In genomic region chr2:10452334-10452733, GRCh38 we compare ENCODE assay signal across 9 cellular contexts. TPM values are rescaled to one million over a fixed set of nuclear protein-coding genes. Genes with fewer than 3 reads are reported as not detected.
DNase-seq lines count a peak whose midpoint lies in the region; ATAC-seq and TF ChIP-seq lines count a peak whose summit lies in the region.
"Had no signal": no experiment of that assay in that cellular context is flagged by ENCODE, and none has a peak within 500 bp of the region (broad histone marks: within the 10 kb centered on the region; RNA-seq: fewer than 3 reads in every experiment).

No MANE protein-coding gene starts in this region.

- H3K27ac ChIP-seq in naive thymus-derived CD4-positive, alpha-beta T cell (ENCODE audit: low read depth, low read length), result no peak overlapping the region

- no peaks in the 10 kb centered on the region for H3K9me3 Mint-ChIP-seq in naive thymus-derived CD4-positive, alpha-beta T cell

- H3K27ac Mint-ChIP-seq in naive thymus-derived CD4-positive, alpha-beta T cell, result no peak overlapping the region

- ATAC-seq in mucosa of descending colon, result peak; percentile 50
- ATAC-seq in naive thymus-derived CD4-positive, alpha-beta T cell, result no peak
- no peak for ATAC-seq in sciatic nerve
- no peak for ATAC-seq in GM18502 (IDR thresholded peaks at IDR 0.05; ENCODE audit: poor library complexity, unreplicated experiment)

- H3K4me1 ChIP-seq in mucosa of descending colon (ENCODE audit: low read depth), result peaks cover 9% of the 10 kb centered on the region
- peaks cover 8 to 9% of the 10 kb centered on the region in 2 donors for H3K4me1 ChIP-seq in naive thymus-derived CD4-positive, alpha-beta T cell (ENCODE audit: control insufficient read depth in 2 of 2, insufficient read depth in 2 of 2, low read length in 2 of 2)

- in situ Hi-C loops in Caki2 (cut with HindIII; ENCODE audit: low pct_unique_long_range_greater_than_20kb, low sequenced_read_pairs) (loop anchor here (10.0 kb wide), 1 partner anchor 328 kb away; the partner anchor contains the start of gene RRM2), astrocyte of the spinal cord (cut with HindIII; ENCODE audit: low sequenced_read_pairs) (no loop called here)

- H3K27me3 ChIP-seq in naive thymus-derived CD4-positive, alpha-beta T cell (ENCODE audit: control insufficient read depth in 2 of 2, insufficient read depth in 2 of 2, low read length in 2 of 2), result no peaks in the 10 kb centered on the region

- no peak overlapping the region for H3K4me3 Mint-ChIP-seq in naive thymus-derived CD4-positive, alpha-beta T cell

- no peaks in the 10 kb centered on the region for H3K9me3 ChIP-seq in mucosa of descending colon
- no peaks in the 10 kb centered on the region for H3K9me3 ChIP-seq in naive thymus-derived CD4-positive, alpha-beta T cell (ENCODE audit: control insufficient read depth in 2 of 3, low read length in 3 of 3)

- H3K36me3 Mint-ChIP-seq in naive thymus-derived CD4-positive, alpha-beta T cell, result peaks cover 0 to 3% (median 0%) of the 10 kb centered on the region in 5 donors

- H3K4me3 ChIP-seq in astrocyte of the spinal cord (ENCODE audit: low read depth, low read length), result no peak overlapping the region
- H3K4me3 ChIP-seq in mucosa of descending colon, result no peak overlapping the region
- no peak overlapping the region for H3K4me3 ChIP-seq in naive thymus-derived CD4-positive, alpha-beta T cell (ENCODE audit: low read length)

- intact Hi-C loops in mucosa of descending colon (cut with DNase I, micrococcal nuclease), result no loop called here
- intact Hi-C loops in naive thymus-derived CD4-positive, alpha-beta T cell (cut with micrococcal nuclease), result no loop called here
- intact Hi-C loops in sciatic nerve (cut with DNase I), result no loop called here

- peaks cover 3 to 28% (median 16%) of the 10 kb centered on the region in 7 donors for H3K4me1 Mint-ChIP-seq in naive thymus-derived CD4-positive, alpha-beta T cell

- H3K36me3 ChIP-seq in mucosa of descending colon (ENCODE audit: low read depth), result no peaks in the 10 kb centered on the region
- no peaks in the 10 kb centered on the region for H3K36me3 ChIP-seq in naive thymus-derived CD4-positive, alpha-beta T cell (ENCODE audit: control insufficient read depth in 2 of 3, insufficient read depth in 3 of 3, low read length in 3 of 3)

- DNase-seq in Caki2 (ENCODE audit: low read depth), result peak; percentile 82
- peak; percentile 20 for DNase-seq in NCI-H1092 (lab: John Stamatoyannopoulos, UW)
- DNase-seq in astrocyte of the spinal cord (ENCODE audit: low read depth, low spot score), result peak; percentile 69
- peak; percentile 78 to 91 (median 82) for DNase-seq in mucosa of descending colon
- no peak for DNase-seq in naive thymus-derived CD4-positive, alpha-beta T cell
- no peak for DNase-seq in sciatic nerve (ENCODE audit: low spot score)
- DNase-seq in NCI-H748 treated with DMSO at 0.1 percent for 48 hours (lab: John Stamatoyannopoulos, UW), result no peak
- DNase-seq: OCI-M1 had no signal

- H3K27me3 Mint-ChIP-seq in naive thymus-derived CD4-positive, alpha-beta T cell, result peaks cover 0 to 3% (median 0%) of the 10 kb centered on the region in 5 donors

- CTCF ChIA-PET in naive thymus-derived CD4-positive, alpha-beta T cell (lab: Charles Lee), result interaction anchor here (1.3 kb wide), 1 partner anchor 12 kb away, joined by 4 read pairs; no protein-coding TSS in a partner anchor

- TF ChIP-seq CTCF in astrocyte of the spinal cord (IDR thresholded peaks at IDR 0.05; ENCODE audit: low read depth, low read length) (no peak), mucosa of descending colon (IDR thresholded peaks at IDR 0.05) (no peak)

- POLR2A ChIA-PET in naive thymus-derived CD4-positive, alpha-beta T cell (lab: Charles Lee), result interaction anchor here (0.5 kb wide), 1 partner anchor 347 kb away, joined by 3 read pairs; no protein-coding TSS in a partner anchor

RNA-seq across cellular contexts. Expression of gene ODC1, which starts 4.2 kb away (rescaled TPM):
- total RNA-seq in Caki2 (2014; rRNA removed; shearing (Covaris generic); ENCODE audit: low replicate concordance), result 212 and 233 TPM in 2 replicates
- total RNA-seq in mucosa of descending colon, result 10 to 100 TPM; 32.2 to 60.2 (median 35.7) TPM
- 10 to 100 TPM; 32.7 to 88.2 (median 52.4) TPM for total RNA-seq in naive thymus-derived CD4-positive, alpha-beta T cell
- polyA plus RNA-seq in naive thymus-derived CD4-positive, alpha-beta T cell, result 10 to 100 TPM; 48.3 to 66.5 TPM
- total RNA-seq in sciatic nerve, result 33.1 TPM

Comparison
In these comparisons a context has a peak if more than half of its experiments do, and no peak if none do; other contexts are left out.
1. DNase-seq: peak in Caki2 (single experiment), NCI-H1092 (single experiment), astrocyte of the spinal cord (single experiment) and mucosa of descending colon (3 of 3); none in naive thymus-derived CD4-positive, alpha-beta T cell (0 of 9), sciatic nerve (single experiment) and NCI-H748 treated with DMSO at 0.1 percent for 48 hours (single experiment).